In the genomic region with DNA sequence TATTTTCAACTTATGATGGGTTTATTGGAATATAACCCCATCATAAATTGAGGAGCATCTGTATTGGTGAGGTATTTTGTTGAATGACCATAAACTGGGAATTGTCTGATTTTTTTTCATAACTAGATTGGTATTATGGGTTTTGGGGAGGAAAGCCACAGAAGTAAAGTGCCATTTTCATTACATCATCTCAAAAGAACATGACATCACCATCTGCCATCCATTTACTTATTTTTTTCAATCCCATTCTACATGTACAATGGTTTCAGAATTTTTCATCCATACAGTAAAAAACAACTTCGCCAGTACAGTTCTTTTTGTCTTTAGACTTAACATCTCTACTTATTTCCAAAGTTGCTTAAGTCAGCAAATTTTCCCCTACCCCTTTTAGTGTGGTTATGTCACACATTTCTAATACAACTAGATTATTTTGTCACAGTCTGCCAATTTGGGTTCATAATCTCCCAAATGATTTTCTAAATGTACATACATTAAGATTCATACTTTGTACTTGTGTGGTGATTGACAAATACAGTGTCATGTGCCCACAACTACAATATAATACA, we compare ENCODE assay signal across 32 cellular contexts.
"Had no signal": no experiment of that assay in that cellular context is flagged by ENCODE, and none has a peak within 500 bp of the region (broad histone marks: within the 10 kb centered on the region; RNA-seq: fewer than 3 reads in every experiment).

No MANE protein-coding gene starts in this region.

- H3K4me1 ChIP-seq: parathyroid adenoma, psoas muscle, spleen, suprapubic skin, testis, tibial artery, transverse colon, upper lobe of right lung, uterus had no signal

- H3K36me3 Mint-ChIP-seq: naive thymus-derived CD8-positive, alpha-beta T cell; natural killer cell treated with Interleukin-12 subunit alpha and Interleukin-12 subunit beta and Interleukin-15 and Interleukin-18, amount 100 ng/mL, for 72 hours; stimulated activated memory B cell treated with anti-CD40 and anti-IgM and Interleukin-4, amounts not matched to agents 10 μg/mL and 1 μg/mL and 100 μg/mL, for 72 hours; type B pancreatic cell had no signal

- H3K4me3 ChIP-seq: psoas muscle, skin epidermis, smooth muscle cell, spleen, suprapubic skin, testis, tibial artery, transverse colon, upper lobe of right lung, uterus had no signal

- H3K27ac ChIP-seq: neutrophil, parathyroid adenoma, psoas muscle, skin epidermis, spleen, suprapubic skin, testis, tibial artery, transverse colon, upper lobe of right lung, uterus had no signal

- H3K79me2 ChIP-seq: parathyroid adenoma had no signal

- H3K4me3 Mint-ChIP-seq: naive thymus-derived CD8-positive, alpha-beta T cell; natural killer cell treated with Interleukin-12 subunit alpha and Interleukin-12 subunit beta and Interleukin-15 and Interleukin-18, amount 100 ng/mL, for 72 hours; nephron progenitor cell; neural crest cell; stimulated activated memory B cell treated with anti-CD40 and anti-IgM and Interleukin-4, amounts not matched to agents 10 μg/mL and 1 μg/mL and 100 μg/mL, for 72 hours; stimulated activated naive CD8-positive, alpha-beta T cell treated with anti-CD3 and anti-CD28 coated beads, Interleukin-15, amount 100 ng/mL, for 72 hours; type B pancreatic cell had no signal

- H3K9me3 Mint-ChIP-seq: naive thymus-derived CD8-positive, alpha-beta T cell; natural killer cell treated with Interleukin-12 subunit alpha and Interleukin-12 subunit beta and Interleukin-15 and Interleukin-18, amount 100 ng/mL, for 72 hours; stimulated activated memory B cell treated with anti-CD40 and anti-IgM and Interleukin-4, amounts not matched to agents 10 μg/mL and 1 μg/mL and 100 μg/mL, for 72 hours; stimulated activated naive CD8-positive, alpha-beta T cell treated with anti-CD3 and anti-CD28 coated beads, Interleukin-15, amount 100 ng/mL, for 72 hours; type B pancreatic cell had no signal

- H3K9ac ChIP-seq: parathyroid adenoma had no signal

- ATAC-seq: naive thymus-derived CD8-positive, alpha-beta T cell; natural killer cell treated with Interleukin-12 subunit alpha and Interleukin-12 subunit beta and Interleukin-15 and Interleukin-18, amount 100 ng/mL, for 72 hours; psoas muscle; right cardiac atrium; sciatic nerve; stimulated activated memory B cell treated with anti-CD40 and anti-IgM and Interleukin-4, amounts not matched to agents 10 μg/mL and 1 μg/mL and 100 μg/mL, for 72 hours; stimulated activated naive CD8-positive, alpha-beta T cell treated with anti-CD3 and anti-CD28 coated beads, Interleukin-15, amount 100 ng/mL, for 72 hours; stimulated activated naive CD8-positive, alpha-beta T cell treated with anti-CD3 and anti-CD28 coated beads, Interleukin-15, Interleukin-2, amounts not matched to agents 100 U/mL and 50 U/mL, for 24 hours; upper lobe of right lung had no signal

- H3K27me3 Mint-ChIP-seq: natural killer cell treated with Interleukin-12 subunit alpha and Interleukin-12 subunit beta and Interleukin-15 and Interleukin-18, amount 100 ng/mL, for 72 hours; progenitor cell of endocrine pancreas; stimulated activated memory B cell treated with anti-CD40 and anti-IgM and Interleukin-4, amounts not matched to agents 10 μg/mL and 1 μg/mL and 100 μg/mL, for 72 hours; stimulated activated naive CD8-positive, alpha-beta T cell treated with anti-CD3 and anti-CD28 coated beads, Interleukin-15, amount 100 ng/mL, for 72 hours; type B pancreatic cell had no signal

- H3K4me2 ChIP-seq: smooth muscle cell had no signal

- H3K36me3 ChIP-seq: neutrophil, spleen, suprapubic skin, tibial artery, transverse colon, upper lobe of right lung, uterus had no signal

- H3K4me1 Mint-ChIP-seq: naive thymus-derived CD8-positive, alpha-beta T cell; nephron progenitor cell; neural crest cell; stimulated activated memory B cell treated with anti-CD40 and anti-IgM and Interleukin-4, amounts not matched to agents 10 μg/mL and 1 μg/mL and 100 μg/mL, for 72 hours; stimulated activated naive CD8-positive, alpha-beta T cell treated with anti-CD3 and anti-CD28 coated beads, Interleukin-15, amount 100 ng/mL, for 72 hours had no signal

- H3K27ac Mint-ChIP-seq: naive thymus-derived CD8-positive, alpha-beta T cell; natural killer cell treated with Interleukin-12 subunit alpha and Interleukin-12 subunit beta and Interleukin-15 and Interleukin-18, amount 100 ng/mL, for 72 hours; nephron progenitor cell; progenitor cell of endocrine pancreas; stimulated activated memory B cell treated with anti-CD40 and anti-IgM and Interleukin-4, amounts not matched to agents 10 μg/mL and 1 μg/mL and 100 μg/mL, for 72 hours; stimulated activated naive CD8-positive, alpha-beta T cell treated with anti-CD3 and anti-CD28 coated beads, Interleukin-15, amount 100 ng/mL, for 72 hours; type B pancreatic cell had no signal

- DNase-seq: naive thymus-derived CD8-positive, alpha-beta T cell; nephron progenitor cell; nucleus accumbens; posterior cingulate gyrus; psoas muscle; right cardiac atrium; spleen; stimulated activated CD4-positive, alpha-beta T cell treated with anti-CD3 and anti-CD28 coated beads, Interleukin-12 subunit alpha, Interleukin-12 subunit beta, amount 100 ng/mL, for 4 hours; stimulated activated CD4-positive, alpha-beta T cell treated with anti-CD3 and anti-CD28 coated beads, Interleukin-1b, Interleukin-23, amount 100 ng/mL, for 48 hours; stimulated activated CD4-positive, alpha-beta T cell treated with anti-CD3 and anti-CD28 coated beads, Interleukin-4, amount 100 ng/mL, for 1 hour; stimulated activated CD4-positive, alpha-beta T cell treated with anti-CD3 and anti-CD28 coated beads, Interleukin-4, amount 100 ng/mL, for 4 hours; stimulated activated CD8-positive, alpha-beta memory T cell treated with anti-CD3 and anti-CD28 coated beads, Interleukin-4, amount 100 ng/mL, for 48 hours; stimulated activated naive CD4-positive, alpha-beta T cell; stimulated activated naive CD8-positive, alpha-beta T cell treated with anti-CD3 and anti-CD28 coated beads, Interleukin-15, amount 100 ng/mL, for 72 hours; stimulated activated naive CD8-positive, alpha-beta T cell treated with anti-CD3 and anti-CD28 coated beads, Interleukin-15, Interleukin-2, amounts not matched to agents 100 U/mL and 50 U/mL, for 24 hours; substantia nigra; testis; tibial artery; transverse colon; upper lobe of right lung; uterus had no signal

- H3K27me3 ChIP-seq: neutrophil, spleen, suprapubic skin, testis, tibial artery, transverse colon, upper lobe of right lung, uterus had no signal

- H2AFZ ChIP-seq: parathyroid adenoma had no signal

- H3K9me3 ChIP-seq: neutrophil, psoas muscle, spleen, suprapubic skin, testis, tibial artery, transverse colon, upper lobe of right lung, uterus had no signal
